Comparison of ENCODE assay signal across 8 cellular contexts in the genomic region with DNA sequence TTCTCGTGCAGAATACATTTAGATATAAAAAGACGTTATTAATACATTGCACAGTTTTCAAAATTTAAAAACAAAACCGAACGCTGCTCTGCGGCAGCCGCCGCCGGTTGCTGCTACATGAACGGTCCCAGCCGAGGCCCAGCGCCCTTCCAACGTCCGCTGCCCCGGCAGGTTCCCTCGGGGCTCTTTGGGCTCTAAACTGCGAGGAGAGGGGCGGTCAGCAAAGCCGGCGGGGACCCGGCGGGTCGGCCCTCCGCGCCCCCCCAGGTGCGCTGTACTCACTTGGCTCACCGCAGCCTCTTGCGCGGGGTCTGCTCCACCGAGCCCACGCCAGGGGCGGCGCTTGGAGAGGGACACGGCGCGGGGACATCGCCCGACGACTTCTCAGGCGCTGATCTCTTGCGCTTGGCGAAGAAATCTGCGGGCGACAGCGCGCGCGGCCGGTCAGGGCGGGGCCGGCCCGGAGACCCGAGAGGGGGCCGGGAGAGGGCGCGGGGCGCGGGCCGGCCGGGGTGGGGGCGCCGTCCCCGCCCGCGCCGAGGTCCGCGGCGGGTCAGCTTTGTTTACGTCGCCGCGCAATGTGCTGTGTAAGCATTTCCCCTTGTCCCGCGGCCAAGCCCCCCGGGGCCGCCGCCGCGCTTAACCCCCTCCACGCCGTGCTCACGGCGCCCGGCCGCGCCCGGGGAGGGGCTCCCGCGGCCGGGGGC. TPM values are rescaled to one million over a fixed set of nuclear protein-coding genes. Genes with fewer than 3 reads are reported as not detected.
DNase-seq lines count a peak whose midpoint lies in the region; ATAC-seq and TF ChIP-seq lines count a peak whose summit lies in the region.

No MANE protein-coding gene starts in this region.

- no peak overlapping the region for H3K27ac ChIP-seq in HUES48 (ENCODE audit: low read depth, low read length)
- H3K27ac ChIP-seq in spleen: peak overlapping the region; percentile 58 to 87 (median 82)
- no peak overlapping the region for H3K27ac ChIP-seq in Karpas-422 (ENCODE audit: low read length)

- no peaks in the 10 kb centered on the region for H3K9me2 ChIP-seq in Karpas-422 (replicated peaks; ENCODE audit: insufficient read depth, low read length)

- no peaks in the 10 kb centered on the region for H4K20me1 ChIP-seq in Karpas-422 (ENCODE audit: insufficient read depth, low read depth, low read length)

- H3K9me3 ChIP-seq in HUES48 (ENCODE audit: control insufficient read depth, insufficient read depth, low read length): no peaks in the 10 kb centered on the region
- no peaks in the 10 kb centered on the region for H3K9me3 ChIP-seq in spleen
- no peaks in the 10 kb centered on the region for H3K9me3 ChIP-seq in Karpas-422 (ENCODE audit: low read length)

- intact Hi-C loops in spleen (cut with DNase I; ENCODE audit: low total_unique reads): no loop called here

- no peaks in the 10 kb centered on the region for H3K79me2 ChIP-seq in Karpas-422 (ENCODE audit: low read length)

- H3K9ac ChIP-seq in HUES48 (ENCODE audit: low read depth, low read length) (no peak overlapping the region), Karpas-422 (ENCODE audit: low read length) (no peak overlapping the region)

- no peak overlapping the region for H2AFZ ChIP-seq in Karpas-422 (ENCODE audit: low read length)

- H3K4me1 ChIP-seq in HUES48 (ENCODE audit: control insufficient read depth, insufficient read depth, low read length) (peaks cover 32% of the 10 kb centered on the region), spleen (peaks cover 8 to 73% (median 48%) of the 10 kb centered on the region in 6 donors), Karpas-422 (ENCODE audit: low read length) (no peaks in the 10 kb centered on the region)

- H3K36me3 ChIP-seq in HUES48 (ENCODE audit: control insufficient read depth, insufficient read depth, low read length) (no peaks in the 10 kb centered on the region), spleen (no peaks in the 10 kb centered on the region), Karpas-422 (ENCODE audit: insufficient read depth, low read length) (no peaks in the 10 kb centered on the region)

- TF ChIP-seq POLR2A in spleen (IDR thresholded peaks at IDR 0.05): no peak

- peak overlapping the region; percentile 61 for H3K4me3 ChIP-seq in HUES48 (ENCODE audit: low read depth, low read length)
- H3K4me3 ChIP-seq in spleen: peak overlapping the region; percentile 54 to 94 (median 70)
- no peak overlapping the region for H3K4me3 ChIP-seq in Karpas-422 (ENCODE audit: low read length)

- H3K27me3 ChIP-seq in HUES48 (ENCODE audit: control insufficient read depth, insufficient read depth, low read length): peaks cover 79% of the 10 kb centered on the region
- peaks cover 0 to 38% (median 13%) of the 10 kb centered on the region in 7 donors for H3K27me3 ChIP-seq in spleen (replicated peaks in 1 of 7)
- no peaks in the 10 kb centered on the region for H3K27me3 ChIP-seq in Karpas-422 (ENCODE audit: low read length)

- TF ChIP-seq CTCF in spleen (IDR thresholded peaks at IDR 0.05 in 8 of 11, conservative IDR thresholded peaks at IDR 0.05 in 3 of 11): no peak

- no peak overlapping the region for H3K4me2 ChIP-seq in Karpas-422 (ENCODE audit: low read depth, low read length, poor library complexity, severe bottlenecking)

- DNase-seq in astrocyte of the hippocampus (ENCODE audit: low read depth, low spot score) (peak; percentile 65), iPS-NIHi11 (ENCODE audit: low spot score) (peak; percentile 63), spleen (no peak), NCI-H1048 (lab: John Stamatoyannopoulos, UW) (no peak), Karpas-422 (no peak)
- DNase-seq in stimulated activated CD4-positive, alpha-beta T cell treated with anti-CD3 and anti-CD28 coated beads, Interleukin-4, amount 100 ng/mL, for 4 hours: no peak

- no peak for ATAC-seq in esophagus mucosa

- 3 to 8% (median 5%) methylated on average over 17 to 90 of the region's 90 CpGs for WGBS in spleen, 5 donors

RNA-seq across cellular contexts. Expression of gene CDKN1C, which starts 1.7 kb away (rescaled TPM):
- 10 to 100 TPM in 6 of 7 donors, 1 to 10 TPM in 1; 7.8 to 40.4 (median 20.7) TPM for total RNA-seq in spleen
- polyA plus RNA-seq in spleen: 10 to 100 TPM in 2 of 3 donors, 1 to 10 TPM in 1; 5.4 to 14.6 (median 11.7) TPM
- total RNA-seq in esophagus mucosa: 3.5 TPM
- not detected in 2 replicates for total RNA-seq in Karpas-422 (2014; rRNA removed; shearing (Covaris generic); ENCODE audit: low replicate concordance)

RNA-seq across cellular contexts. Expression of gene PHLDA2, which starts 45.4 kb away (rescaled TPM):
- total RNA-seq in spleen: 1 to 10 TPM in 6 of 7 donors, not detected in 1; 1.4 to 3.5 (median 1.7) TPM
- 1 to 10 TPM; 1.5 to 2.9 (median 2.5) TPM for polyA plus RNA-seq in spleen
- 45.0 TPM for total RNA-seq in esophagus mucosa
- 0.25 TPM in 1 of 2 replicates, not detected in the other for total RNA-seq in Karpas-422 (2014; rRNA removed; shearing (Covaris generic); ENCODE audit: low replicate concordance)

Comparison
In these comparisons a context has a peak if more than half of its experiments do, and no peak if none do; other contexts are left out.
1. H3K27ac ChIP-seq: peak in spleen (8 of 8); none in HUES48 (single experiment) and Karpas-422 (single experiment).
2. DNase-seq: peak in astrocyte of the hippocampus (single experiment) and iPS-NIHi11 (single experiment); none in spleen (single experiment), stimulated activated CD4-positive, alpha-beta T cell treated with anti-CD3 and anti-CD28 coated beads, Interleukin-4, amount 100 ng/mL, for 4 hours (0 of 2), NCI-H1048 (single experiment) and Karpas-422 (single experiment).
3. RNA of gene PHLDA2, which starts 45.4 kb away (total RNA-seq): 45.0 TPM in esophagus mucosa (single experiment); 1.4 to 3.5 TPM in spleen and 0.25 TPM in Karpas-422; every median in the first group is over 10 times any median in the second.